10 cellular contexts compared by ENCODE assay signal in genomic region chr3:38168151-38168987, GRCh38. TPM values are rescaled to one million over a fixed set of nuclear protein-coding genes. Genes with fewer than 3 reads are reported as not detected.
A peak's percentile ranks its signal among the peaks of the same experiment; 100 is the strongest.
DNase-seq lines count a peak whose midpoint lies in the region; ATAC-seq and TF ChIP-seq lines count a peak whose summit lies in the region.
"Had no signal": no experiment of that assay in that cellular context is flagged by ENCODE, and none has a peak within 500 bp of the region (broad histone marks: within the 10 kb centered on the region; RNA-seq: fewer than 3 reads in every experiment).

No MANE protein-coding gene starts in this region.

- H3K4me3 Mint-ChIP-seq in IgD-negative memory B cell: peak overlapping the region in 3 of 4 donors; percentile 4 to 84 (median 58)

- no peak for TF ChIP-seq CTCF in ascending aorta (IDR thresholded peaks at IDR 0.05)
- no peak for TF ChIP-seq CTCF in uterus (IDR thresholded peaks at IDR 0.05)

- no peak overlapping the region for H3K4me3 ChIP-seq in ascending aorta
- H3K4me3 ChIP-seq in uterus: no peak overlapping the region

- H3K27ac ChIP-seq in ascending aorta (peak overlapping the region; percentile 46 to 47), uterus (no peak overlapping the region)

- intact Hi-C loops in ascending aorta (cut with DNase I) (loop anchor here (5.0 to 10.0 kb wide), 2 partner anchors 59 to 286 kb away; partner anchors contain the start of gene ACVR2B), uterus (cut with DNase I; ENCODE audit: low total_unique reads) (no loop called here)

- TF ChIP-seq POLR2A in uterus (IDR thresholded peaks at IDR 0.05): no peak

- no peaks in the 10 kb centered on the region for H3K9me3 ChIP-seq in ascending aorta
- H3K9me3 ChIP-seq in uterus: no peaks in the 10 kb centered on the region

- ATAC-seq in GM21381 (IDR thresholded peaks at IDR 0.05; ENCODE audit: unreplicated experiment): no peak
- ATAC-seq in GM19455 (IDR thresholded peaks at IDR 0.05; ENCODE audit: unreplicated experiment): no peak
- ATAC-seq: stimulated activated naive B cell treated with anti-CD40 and anti-IgM and Interleukin-4, amounts not matched to agents 10 μg/mL and 1 μg/mL and 100 μg/mL, for 72 hours had no signal

- H3K4me1 ChIP-seq in ascending aorta: peaks cover 0 to 24% of the 10 kb centered on the region in 2 donors
- peaks cover 0 to 4% of the 10 kb centered on the region in 2 donors for H3K4me1 ChIP-seq in uterus

- H3K27ac Mint-ChIP-seq in IgD-negative memory B cell: peak overlapping the region in 2 of 3 donors; percentile 65 to 86
- H3K27ac Mint-ChIP-seq: stimulated activated naive B cell treated with anti-CD40 and anti-IgM and Interleukin-4, amounts not matched to agents 10 μg/mL and 1 μg/mL and 100 μg/mL, for 72 hours had no signal

- no peaks in the 10 kb centered on the region for H3K27me3 Mint-ChIP-seq in IgD-negative memory B cell
- H3K27me3 Mint-ChIP-seq: stimulated activated naive B cell treated with anti-CD40 and anti-IgM and Interleukin-4, amounts not matched to agents 10 μg/mL and 1 μg/mL and 100 μg/mL, for 72 hours had no signal

- H3K36me3 Mint-ChIP-seq in IgD-negative memory B cell: peaks cover 3% of the 10 kb centered on the region

- H3K9me3 Mint-ChIP-seq in IgD-negative memory B cell: no peaks in the 10 kb centered on the region
- H3K9me3 Mint-ChIP-seq: stimulated activated naive B cell treated with anti-CD40 and anti-IgM and Interleukin-4, amounts not matched to agents 10 μg/mL and 1 μg/mL and 100 μg/mL, for 72 hours had no signal

- H3K36me3 ChIP-seq in ascending aorta (no peaks in the 10 kb centered on the region), uterus (no peaks in the 10 kb centered on the region)

- peaks cover 28 to 38% (median 36%) of the 10 kb centered on the region in 3 donors for H3K4me1 Mint-ChIP-seq in IgD-negative memory B cell

- H3K27me3 ChIP-seq in ascending aorta: no peaks in the 10 kb centered on the region
- no peaks in the 10 kb centered on the region for H3K27me3 ChIP-seq in uterus

- DNase-seq in CD1c-positive myeloid dendritic cell (ENCODE audit: extremely low spot score) (peak; percentile 33), ascending aorta (ENCODE audit: low spot score in 2 of 2) (no peak), myocyte (ENCODE audit: low read depth) (peak; percentile 55), uterus (no peak), Ammon's horn (ENCODE audit: low spot score) (no peak)
- DNase-seq: NCI-H1417; stimulated activated naive B cell treated with anti-CD40 and anti-IgM and Interleukin-4, amounts not matched to agents 10 μg/mL and 1 μg/mL and 100 μg/mL, for 72 hours had no signal

RNA-seq across cellular contexts. Expression of gene OXSR1, which starts 3.0 kb away (rescaled TPM):
- 13.0 TPM for polyA plus RNA-seq in IgD-negative memory B cell
- 13.3 TPM for total RNA-seq in ascending aorta
- total RNA-seq in myocyte: 49.8 and 57.5 TPM in 2 replicates
- polyA plus RNA-seq in myocyte (2012): 36.7 TPM
- 10 to 100 TPM; 12.9 to 45.6 (median 39.5) TPM for total RNA-seq in uterus

RNA-seq across cellular contexts. Expression of gene MYD88, which starts 29.9 kb away (rescaled TPM):
- 83.0 TPM for polyA plus RNA-seq in IgD-negative memory B cell
- 38.8 TPM for total RNA-seq in ascending aorta
- total RNA-seq in myocyte: 2.3 and 3.8 TPM in 2 replicates
- 14.2 TPM for polyA plus RNA-seq in myocyte (2012)
- total RNA-seq in uterus: 10 to 100 TPM in 3 of 4 donors, 1 to 10 TPM in 1; 2.0 to 30.9 (median 22.3) TPM

RNA-seq across cellular contexts. Expression of gene ACAA1, which starts 31.4 kb away (rescaled TPM):
- 41.8 TPM for polyA plus RNA-seq in IgD-negative memory B cell
- total RNA-seq in ascending aorta (52.6 TPM), myocyte (15.8 and 18.6 TPM in 2 replicates), uterus (10 to 100 TPM; 22.3 to 54.1 (median 37.6) TPM)
- polyA plus RNA-seq in myocyte (2012): 53.7 TPM

Comparison
In these comparisons a context has a peak if more than half of its experiments do, and no peak if none do; other contexts are left out.
1. DNase-seq: peak in CD1c-positive myeloid dendritic cell (single experiment) and myocyte (single experiment); none in ascending aorta (0 of 2), uterus (0 of 2) and Ammon's horn (single experiment).
2. H3K27ac ChIP-seq: peak in ascending aorta (2 of 2); none in uterus (0 of 2).